ENCODE assay signal across 1 cellular context in the genomic region with DNA sequence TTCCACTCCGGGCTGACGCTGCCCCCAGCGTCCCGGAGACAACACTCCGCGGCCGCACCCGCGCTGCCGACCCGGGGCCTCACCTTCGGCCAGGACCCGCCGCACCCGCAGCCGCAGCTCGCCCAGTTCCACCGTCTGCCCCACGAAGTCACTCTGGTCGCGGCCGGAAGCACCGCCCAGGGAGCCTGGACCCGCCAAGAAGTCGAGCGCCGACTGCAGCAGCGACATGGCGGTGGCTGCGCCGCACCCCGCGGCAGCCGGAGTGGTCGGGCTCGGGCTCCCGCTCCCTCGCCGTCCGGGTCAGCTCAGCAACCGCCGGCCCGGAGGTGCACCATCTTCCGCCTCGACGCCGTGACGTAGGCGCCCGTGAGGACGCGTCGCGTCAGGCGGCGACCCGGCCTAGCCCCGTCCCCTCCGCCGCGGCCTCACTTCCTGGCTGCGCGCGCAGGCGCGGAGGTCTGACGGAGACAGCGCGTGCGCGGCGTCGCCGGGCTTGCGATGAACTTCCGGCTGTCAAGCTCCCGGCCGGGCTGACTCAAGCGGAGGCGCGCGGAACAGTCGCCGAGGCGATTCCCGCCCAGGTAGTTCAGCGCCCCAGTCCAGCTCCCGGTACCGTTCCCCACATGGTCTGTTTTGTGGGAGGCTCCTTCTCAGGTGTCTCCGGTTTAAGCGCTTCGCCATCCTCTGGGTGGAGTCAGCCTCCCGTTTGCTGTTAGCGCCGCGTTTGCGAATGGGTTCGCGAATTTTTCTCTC.
A peak's percentile ranks its signal among the peaks of the same experiment; 100 is the strongest.
TF ChIP-seq lines count a peak whose summit lies in the region.

Gene GAK (minus strand): TSS at position 357 of the 753 bp plus-strand sequence. CDS start 129 bp downstream, at position 228.
Gene TMEM175 (plus strand): TSS at position 501 of the 753 bp plus-strand sequence. CDS start 15,280 bp downstream, outside the sequence.

TF ChIP-seq in HepG2, 621 proteins besides CTCF, POLR2A, EP300 and RAD21 (continued from another document and continues in another):
- TF ChIP-seq PAXIP1 (CRISPR knock-in tag; conservative IDR thresholded peaks at IDR 0.05) (peak; percentile 44; the same call in 1 of the 2 replicates), ZNF260 (CRISPR knock-in tag; IDR thresholded peaks at IDR 0.05; ENCODE audit: borderline replicate concordance, low read depth) (no peak), GABPB1 (CRISPR knock-in tag; IDR thresholded peaks at IDR 0.05) (peak; percentile 98), MED8 (CRISPR knock-in tag; IDR thresholded peaks at IDR 0.05; ENCODE audit: insufficient replicate concordance) (peak; percentile 65), TERF1 (CRISPR knock-in tag; IDR thresholded peaks at IDR 0.05) (no peak), ZNF292 (CRISPR knock-in tag; IDR thresholded peaks at IDR 0.05; ENCODE audit: borderline replicate concordance, low read depth) (no peak), SNRNP70 (IDR thresholded peaks at IDR 0.05; ENCODE audit: low read depth, low read length) (no peak), ZNF776 (CRISPR knock-in tag; IDR thresholded peaks at IDR 0.05) (peak; percentile 60; the same call in 1 of the 2 replicates), FOSL1 (CRISPR knock-in tag; IDR thresholded peaks at IDR 0.05; ENCODE audit: borderline replicate concordance) (no peak), ZNF616 (CRISPR knock-in tag; IDR thresholded peaks at IDR 0.05; ENCODE audit: low read depth) (no peak), HNRNPUL1 (IDR thresholded peaks at IDR 0.05; ENCODE audit: low read depth, low read length) (no peak), ATRX (CRISPR knock-in tag; IDR thresholded peaks at IDR 0.05; ENCODE audit: borderline replicate concordance) (no peak), MTA1 (CRISPR knock-in tag; IDR thresholded peaks at IDR 0.05; ENCODE audit: borderline replicate concordance) (0 out of 2 replicates have a peak, but pooled peaks have one; percentile 36), ZNF841 (CRISPR knock-in tag; IDR thresholded peaks at IDR 0.05; ENCODE audit: borderline replicate concordance) (no peak), ZC3H13 (CRISPR knock-in tag; IDR thresholded peaks at IDR 0.05) (peak; percentile 93), ZNF569 (CRISPR knock-in tag; IDR thresholded peaks at IDR 0.05; ENCODE audit: borderline replicate concordance) (0 out of 2 replicates have a peak, but pooled peaks have one; percentile 49), ZNF615 (CRISPR knock-in tag; IDR thresholded peaks at IDR 0.05; ENCODE audit: borderline replicate concordance) (no peak), EEA1 (CRISPR knock-in tag; IDR thresholded peaks at IDR 0.05; ENCODE audit: borderline replicate concordance) (peak; percentile 69; the same call in 1 of the 2 replicates), IRX3 (CRISPR knock-in tag; IDR thresholded peaks at IDR 0.05; ENCODE audit: borderline replicate concordance, low read depth) (0 out of 2 replicates have a peak, but pooled peaks have one; percentile 82), ZNF331 (CRISPR knock-in tag; IDR thresholded peaks at IDR 0.05) (no peak), MZF1 (CRISPR knock-in tag; IDR thresholded peaks at IDR 0.05; ENCODE audit: borderline replicate concordance) (no peak), FOXM1 (CRISPR knock-in tag; IDR thresholded peaks at IDR 0.05) (no peak), CHD2 (IDR thresholded peaks at IDR 0.05; ENCODE audit: low read depth, low read length) (no peak), ZNF382 (CRISPR knock-in tag; IDR thresholded peaks at IDR 0.05; ENCODE audit: borderline replicate concordance) (no peak), SALL2 (CRISPR knock-in tag; IDR thresholded peaks at IDR 0.05) (no peak), ZFX (CRISPR knock-in tag; IDR thresholded peaks at IDR 0.05; ENCODE audit: low read depth) (peak; percentile 86), ZNF350 (CRISPR knock-in tag; IDR thresholded peaks at IDR 0.05; ENCODE audit: borderline replicate concordance, low read depth) (no peak), NR3C1 (CRISPR knock-in tag; IDR thresholded peaks at IDR 0.05) (no peak), TBP (CRISPR knock-in tag; IDR thresholded peaks at IDR 0.05) (no peak), ZNF562 (CRISPR knock-in tag; IDR thresholded peaks at IDR 0.05; ENCODE audit: borderline replicate concordance) (no peak), NKX3-1 (CRISPR knock-in tag; IDR thresholded peaks at IDR 0.05) (no peak)
- TF ChIP-seq, protein P1, sequence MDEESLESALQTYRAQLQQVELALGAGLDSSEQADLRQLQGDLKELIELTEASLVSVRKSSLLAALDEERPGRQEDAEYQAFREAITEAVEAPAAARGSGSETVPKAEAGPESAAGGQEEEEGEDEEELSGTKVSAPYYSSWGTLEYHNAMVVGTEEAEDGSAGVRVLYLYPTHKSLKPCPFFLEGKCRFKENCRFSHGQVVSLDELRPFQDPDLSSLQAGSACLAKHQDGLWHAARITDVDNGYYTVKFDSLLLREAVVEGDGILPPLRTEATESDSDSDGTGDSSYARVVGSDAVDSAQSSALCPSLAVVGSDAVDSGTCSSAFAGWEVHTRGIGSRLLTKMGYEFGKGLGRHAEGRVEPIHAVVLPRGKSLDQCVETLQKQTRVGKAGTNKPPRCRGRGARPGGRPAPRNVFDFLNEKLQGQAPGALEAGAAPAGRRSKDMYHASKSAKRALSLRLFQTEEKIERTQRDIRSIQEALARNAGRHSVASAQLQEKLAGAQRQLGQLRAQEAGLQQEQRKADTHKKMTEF (CRISPR knock-in tag; IDR thresholded peaks at IDR 0.05): peak; percentile 79
- TF ChIP-seq, protein P2, sequence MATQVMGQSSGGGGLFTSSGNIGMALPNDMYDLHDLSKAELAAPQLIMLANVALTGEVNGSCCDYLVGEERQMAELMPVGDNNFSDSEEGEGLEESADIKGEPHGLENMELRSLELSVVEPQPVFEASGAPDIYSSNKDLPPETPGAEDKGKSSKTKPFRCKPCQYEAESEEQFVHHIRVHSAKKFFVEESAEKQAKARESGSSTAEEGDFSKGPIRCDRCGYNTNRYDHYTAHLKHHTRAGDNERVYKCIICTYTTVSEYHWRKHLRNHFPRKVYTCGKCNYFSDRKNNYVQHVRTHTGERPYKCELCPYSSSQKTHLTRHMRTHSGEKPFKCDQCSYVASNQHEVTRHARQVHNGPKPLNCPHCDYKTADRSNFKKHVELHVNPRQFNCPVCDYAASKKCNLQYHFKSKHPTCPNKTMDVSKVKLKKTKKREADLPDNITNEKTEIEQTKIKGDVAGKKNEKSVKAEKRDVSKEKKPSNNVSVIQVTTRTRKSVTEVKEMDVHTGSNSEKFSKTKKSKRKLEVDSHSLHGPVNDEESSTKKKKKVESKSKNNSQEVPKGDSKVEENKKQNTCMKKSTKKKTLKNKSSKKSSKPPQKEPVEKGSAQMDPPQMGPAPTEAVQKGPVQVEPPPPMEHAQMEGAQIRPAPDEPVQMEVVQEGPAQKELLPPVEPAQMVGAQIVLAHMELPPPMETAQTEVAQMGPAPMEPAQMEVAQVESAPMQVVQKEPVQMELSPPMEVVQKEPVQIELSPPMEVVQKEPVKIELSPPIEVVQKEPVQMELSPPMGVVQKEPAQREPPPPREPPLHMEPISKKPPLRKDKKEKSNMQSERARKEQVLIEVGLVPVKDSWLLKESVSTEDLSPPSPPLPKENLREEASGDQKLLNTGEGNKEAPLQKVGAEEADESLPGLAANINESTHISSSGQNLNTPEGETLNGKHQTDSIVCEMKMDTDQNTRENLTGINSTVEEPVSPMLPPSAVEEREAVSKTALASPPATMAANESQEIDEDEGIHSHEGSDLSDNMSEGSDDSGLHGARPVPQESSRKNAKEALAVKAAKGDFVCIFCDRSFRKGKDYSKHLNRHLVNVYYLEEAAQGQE (IDR thresholded peaks at IDR 0.05; ENCODE audit: borderline replicate concordance in 1 of 2, low read depth in 1 of 2, low read length in 2 of 2): no peak; a peak in 1 of 4 replicates
- TF ChIP-seq, protein P3, sequence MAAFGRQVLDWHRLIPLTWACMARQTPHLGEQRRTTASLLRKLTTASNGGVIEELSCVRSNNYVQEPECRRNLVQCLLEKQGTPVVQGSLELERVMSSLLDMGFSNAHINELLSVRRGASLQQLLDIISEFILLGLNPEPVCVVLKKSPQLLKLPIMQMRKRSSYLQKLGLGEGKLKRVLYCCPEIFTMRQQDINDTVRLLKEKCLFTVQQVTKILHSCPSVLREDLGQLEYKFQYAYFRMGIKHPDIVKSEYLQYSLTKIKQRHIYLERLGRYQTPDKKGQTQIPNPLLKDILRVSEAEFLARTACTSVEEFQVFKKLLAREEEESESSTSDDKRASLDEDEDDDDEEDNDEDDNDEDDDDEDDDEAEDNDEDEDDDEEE (CRISPR knock-in tag; IDR thresholded peaks at IDR 0.05): no peak
- TF ChIP-seq, protein P4, sequence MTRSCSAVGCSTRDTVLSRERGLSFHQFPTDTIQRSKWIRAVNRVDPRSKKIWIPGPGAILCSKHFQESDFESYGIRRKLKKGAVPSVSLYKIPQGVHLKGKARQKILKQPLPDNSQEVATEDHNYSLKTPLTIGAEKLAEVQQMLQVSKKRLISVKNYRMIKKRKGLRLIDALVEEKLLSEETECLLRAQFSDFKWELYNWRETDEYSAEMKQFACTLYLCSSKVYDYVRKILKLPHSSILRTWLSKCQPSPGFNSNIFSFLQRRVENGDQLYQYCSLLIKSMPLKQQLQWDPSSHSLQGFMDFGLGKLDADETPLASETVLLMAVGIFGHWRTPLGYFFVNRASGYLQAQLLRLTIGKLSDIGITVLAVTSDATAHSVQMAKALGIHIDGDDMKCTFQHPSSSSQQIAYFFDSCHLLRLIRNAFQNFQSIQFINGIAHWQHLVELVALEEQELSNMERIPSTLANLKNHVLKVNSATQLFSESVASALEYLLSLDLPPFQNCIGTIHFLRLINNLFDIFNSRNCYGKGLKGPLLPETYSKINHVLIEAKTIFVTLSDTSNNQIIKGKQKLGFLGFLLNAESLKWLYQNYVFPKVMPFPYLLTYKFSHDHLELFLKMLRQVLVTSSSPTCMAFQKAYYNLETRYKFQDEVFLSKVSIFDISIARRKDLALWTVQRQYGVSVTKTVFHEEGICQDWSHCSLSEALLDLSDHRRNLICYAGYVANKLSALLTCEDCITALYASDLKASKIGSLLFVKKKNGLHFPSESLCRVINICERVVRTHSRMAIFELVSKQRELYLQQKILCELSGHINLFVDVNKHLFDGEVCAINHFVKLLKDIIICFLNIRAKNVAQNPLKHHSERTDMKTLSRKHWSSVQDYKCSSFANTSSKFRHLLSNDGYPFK (CRISPR knock-in tag; IDR thresholded peaks at IDR 0.05; ENCODE audit: borderline replicate concordance): peak; percentile 62; the same call in 1 of the 2 replicates
- TF ChIP-seq, protein P5, sequence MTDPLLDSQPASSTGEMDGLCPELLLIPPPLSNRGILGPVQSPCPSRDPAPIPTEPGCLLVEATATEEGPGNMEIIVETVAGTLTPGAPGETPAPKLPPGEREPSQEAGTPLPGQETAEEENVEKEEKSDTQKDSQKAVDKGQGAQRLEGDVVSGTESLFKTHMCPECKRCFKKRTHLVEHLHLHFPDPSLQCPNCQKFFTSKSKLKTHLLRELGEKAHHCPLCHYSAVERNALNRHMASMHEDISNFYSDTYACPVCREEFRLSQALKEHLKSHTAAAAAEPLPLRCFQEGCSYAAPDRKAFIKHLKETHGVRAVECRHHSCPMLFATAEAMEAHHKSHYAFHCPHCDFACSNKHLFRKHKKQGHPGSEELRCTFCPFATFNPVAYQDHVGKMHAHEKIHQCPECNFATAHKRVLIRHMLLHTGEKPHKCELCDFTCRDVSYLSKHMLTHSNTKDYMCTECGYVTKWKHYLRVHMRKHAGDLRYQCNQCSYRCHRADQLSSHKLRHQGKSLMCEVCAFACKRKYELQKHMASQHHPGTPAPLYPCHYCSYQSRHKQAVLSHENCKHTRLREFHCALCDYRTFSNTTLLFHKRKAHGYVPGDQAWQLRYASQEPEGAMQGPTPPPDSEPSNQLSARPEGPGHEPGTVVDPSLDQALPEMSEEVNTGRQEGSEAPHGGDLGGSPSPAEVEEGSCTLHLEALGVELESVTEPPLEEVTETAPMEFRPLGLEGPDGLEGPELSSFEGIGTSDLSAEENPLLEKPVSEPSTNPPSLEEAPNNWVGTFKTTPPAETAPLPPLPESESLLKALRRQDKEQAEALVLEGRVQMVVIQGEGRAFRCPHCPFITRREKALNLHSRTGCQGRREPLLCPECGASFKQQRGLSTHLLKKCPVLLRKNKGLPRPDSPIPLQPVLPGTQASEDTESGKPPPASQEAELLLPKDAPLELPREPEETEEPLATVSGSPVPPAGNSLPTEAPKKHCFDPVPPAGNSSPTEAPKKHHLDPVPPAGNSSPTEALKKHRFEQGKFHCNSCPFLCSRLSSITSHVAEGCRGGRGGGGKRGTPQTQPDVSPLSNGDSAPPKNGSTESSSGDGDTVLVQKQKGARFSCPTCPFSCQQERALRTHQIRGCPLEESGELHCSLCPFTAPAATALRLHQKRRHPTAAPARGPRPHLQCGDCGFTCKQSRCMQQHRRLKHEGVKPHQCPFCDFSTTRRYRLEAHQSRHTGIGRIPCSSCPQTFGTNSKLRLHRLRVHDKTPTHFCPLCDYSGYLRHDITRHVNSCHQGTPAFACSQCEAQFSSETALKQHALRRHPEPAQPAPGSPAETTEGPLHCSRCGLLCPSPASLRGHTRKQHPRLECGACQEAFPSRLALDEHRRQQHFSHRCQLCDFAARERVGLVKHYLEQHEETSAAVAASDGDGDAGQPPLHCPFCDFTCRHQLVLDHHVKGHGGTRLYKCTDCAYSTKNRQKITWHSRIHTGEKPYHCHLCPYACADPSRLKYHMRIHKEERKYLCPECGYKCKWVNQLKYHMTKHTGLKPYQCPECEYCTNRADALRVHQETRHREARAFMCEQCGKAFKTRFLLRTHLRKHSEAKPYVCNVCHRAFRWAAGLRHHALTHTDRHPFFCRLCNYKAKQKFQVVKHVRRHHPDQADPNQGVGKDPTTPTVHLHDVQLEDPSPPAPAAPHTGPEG (CRISPR knock-in tag; IDR thresholded peaks at IDR 0.05): no peak
